ENCODE assay signal across 1 cellular context in genomic region chr17:67942810-67943209, GRCh38.
TF ChIP-seq lines count a peak whose summit lies in the region.

No MANE protein-coding gene starts in this region.

TF ChIP-seq in IMR-90, 13 proteins besides CTCF, POLR2A, EP300 and RAD21:
- TF ChIP-seq SMC3 (IDR thresholded peaks at IDR 0.05; ENCODE audit: low read depth, low read length) (no peak), MXI1 (IDR thresholded peaks at IDR 0.05; ENCODE audit: borderline replicate concordance, low read depth, low read length) (no peak), FOS (IDR thresholded peaks at IDR 0.05; ENCODE audit: low read depth, low read length) (no peak), BHLHE40 (IDR thresholded peaks at IDR 0.05; ENCODE audit: low read depth, low read length) (no peak), MAZ (IDR thresholded peaks at IDR 0.05; ENCODE audit: borderline replicate concordance, low read depth, low read length) (no peak)
- TF ChIP-seq, protein P1, sequence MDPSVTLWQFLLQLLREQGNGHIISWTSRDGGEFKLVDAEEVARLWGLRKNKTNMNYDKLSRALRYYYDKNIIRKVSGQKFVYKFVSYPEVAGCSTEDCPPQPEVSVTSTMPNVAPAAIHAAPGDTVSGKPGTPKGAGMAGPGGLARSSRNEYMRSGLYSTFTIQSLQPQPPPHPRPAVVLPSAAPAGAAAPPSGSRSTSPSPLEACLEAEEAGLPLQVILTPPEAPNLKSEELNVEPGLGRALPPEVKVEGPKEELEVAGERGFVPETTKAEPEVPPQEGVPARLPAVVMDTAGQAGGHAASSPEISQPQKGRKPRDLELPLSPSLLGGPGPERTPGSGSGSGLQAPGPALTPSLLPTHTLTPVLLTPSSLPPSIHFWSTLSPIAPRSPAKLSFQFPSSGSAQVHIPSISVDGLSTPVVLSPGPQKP (IDR thresholded peaks at IDR 0.05; ENCODE audit: borderline replicate concordance, low read depth, low read length), result no peak
